In the genomic region with DNA sequence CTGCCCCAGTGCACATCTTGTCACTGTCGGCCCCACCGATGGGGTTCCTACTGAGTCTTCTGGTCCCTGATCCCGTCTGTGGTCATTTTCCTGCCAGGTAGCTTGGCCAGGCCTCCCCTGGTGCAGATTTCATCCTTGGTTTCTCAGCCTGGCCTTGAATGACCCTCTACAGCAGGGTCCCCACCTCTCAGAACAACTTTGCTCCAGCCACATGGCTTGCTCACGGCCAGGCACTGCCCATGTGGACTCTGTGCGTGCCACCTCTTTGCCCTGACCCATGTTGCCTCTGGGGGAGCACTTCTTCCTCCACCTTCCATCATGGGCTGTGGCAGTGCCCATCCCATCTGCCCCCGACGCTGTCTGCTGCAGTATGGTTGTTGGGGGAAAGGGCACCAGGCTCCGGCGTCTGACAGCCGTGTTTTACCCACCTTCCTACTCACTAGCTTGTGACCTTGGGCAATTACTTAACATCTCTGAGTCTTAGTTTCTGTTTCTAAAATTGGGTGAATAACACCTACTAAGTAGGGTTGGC, we compare ENCODE assay signal across 10 cellular contexts. TPM values are rescaled to one million over a fixed set of nuclear protein-coding genes. Genes with fewer than 3 reads are reported as not detected.
DNase-seq lines count a peak whose midpoint lies in the region; ATAC-seq and TF ChIP-seq lines count a peak whose summit lies in the region.
"Had no signal": no experiment of that assay in that cellular context is flagged by ENCODE, and none has a peak within 500 bp of the region (broad histone marks: within the 10 kb centered on the region; RNA-seq: fewer than 3 reads in every experiment).

No MANE protein-coding gene starts in this region.

- H3K36me3 Mint-ChIP-seq in activated naive CD8-positive, alpha-beta T cell treated with anti-CD3 and anti-CD28 coated beads for 36 hours: peaks cover 37% of the 10 kb centered on the region
- H3K36me3 Mint-ChIP-seq in neural progenitor cell: peaks cover 6% of the 10 kb centered on the region

- no peak overlapping the region for H3K4me3 ChIP-seq in neural progenitor cell
- H3K4me3 ChIP-seq in tibial nerve: no peak overlapping the region

- TF ChIP-seq CTCF in neural progenitor cell (IDR thresholded peaks at IDR 0.05) (no peak), tibial nerve (IDR thresholded peaks at IDR 0.05) (no peak)

- peak overlapping the region; percentile 100 for H3K4me3 Mint-ChIP-seq in activated naive CD8-positive, alpha-beta T cell treated with anti-CD3 and anti-CD28 coated beads for 36 hours
- peak overlapping the region; percentile 38 for H3K4me3 Mint-ChIP-seq in neural progenitor cell

- no peak for TF ChIP-seq EP300 in tibial nerve (IDR thresholded peaks at IDR 0.05)

- WGBS in tibial nerve, 2 donors: 76 to 81% methylated on average over 10 of the region's 10 CpGs

- H3K9me3 ChIP-seq in KOPT-K1 (ENCODE audit: insufficient read depth, low read length, poor library complexity, severe bottlenecking): no peaks in the 10 kb centered on the region
- H3K9me3 ChIP-seq in neural progenitor cell (ENCODE audit: low read depth): no peaks in the 10 kb centered on the region
- H3K9me3 ChIP-seq in tibial nerve: no peaks in the 10 kb centered on the region

- H3K27me3 ChIP-seq in neural progenitor cell (no peaks in the 10 kb centered on the region), tibial nerve (no peaks in the 10 kb centered on the region)

- DNase-seq in D341Med (ENCODE audit: low spot score) (peak; percentile 57), neural progenitor cell (ENCODE audit: low spot score) (no peak), 8988T (no peak), tibial nerve (ENCODE audit: low spot score in 2 of 2) (no peak)
- no peak for DNase-seq in activated naive CD8-positive, alpha-beta T cell treated with anti-CD3 and anti-CD28 coated beads for 36 hours
- DNase-seq: GOT3 had no signal

- H4K20me1 ChIP-seq in neural progenitor cell (ENCODE audit: low read depth): peaks cover 11% of the 10 kb centered on the region

- H3K27ac ChIP-seq in KOPT-K1 (ENCODE audit: low read depth, low read length, poor library complexity, severe bottlenecking) (peak overlapping the region; percentile 15), neural progenitor cell (no peak overlapping the region), tibial nerve (peak overlapping the region in 1 of 4 donors; percentile 65)

- ATAC-seq in HG03045 (IDR thresholded peaks at IDR 0.05; ENCODE audit: unreplicated experiment): no peak
- no peak for ATAC-seq in HG03439 (IDR thresholded peaks at IDR 0.05; ENCODE audit: unreplicated experiment)

- H3K36me3 ChIP-seq in KOPT-K1 (ENCODE audit: insufficient read depth, low read length): no peaks in the 10 kb centered on the region
- H3K36me3 ChIP-seq in neural progenitor cell: no peaks in the 10 kb centered on the region
- peaks cover 0 to 18% (median 0%) of the 10 kb centered on the region in 3 donors for H3K36me3 ChIP-seq in tibial nerve

- H3K9me3 Mint-ChIP-seq in activated naive CD8-positive, alpha-beta T cell treated with anti-CD3 and anti-CD28 coated beads for 36 hours: no peaks in the 10 kb centered on the region
- H3K9me3 Mint-ChIP-seq in neural progenitor cell: no peaks in the 10 kb centered on the region

- TF ChIP-seq POLR2A in tibial nerve (IDR thresholded peaks at IDR 0.05): no peak

- no peak overlapping the region for H3K4me2 ChIP-seq in neural progenitor cell

- peaks cover 10% of the 10 kb centered on the region for H3K79me2 ChIP-seq in neural progenitor cell (ENCODE audit: low read depth)

- peaks cover 20% of the 10 kb centered on the region for H3K4me1 ChIP-seq in neural progenitor cell
- H3K4me1 ChIP-seq in tibial nerve: peaks cover 0 to 46% (median 20%) of the 10 kb centered on the region in 4 donors

- H3K27me3 Mint-ChIP-seq in activated naive CD8-positive, alpha-beta T cell treated with anti-CD3 and anti-CD28 coated beads for 36 hours: peaks cover 4% of the 10 kb centered on the region
- peaks cover 7% of the 10 kb centered on the region for H3K27me3 Mint-ChIP-seq in neural progenitor cell (ENCODE audit: insufficient read depth, low read depth)

- no peak overlapping the region for H3K9ac ChIP-seq in neural progenitor cell

- peaks cover 62% of the 10 kb centered on the region for H3K4me1 Mint-ChIP-seq in activated naive CD8-positive, alpha-beta T cell treated with anti-CD3 and anti-CD28 coated beads for 36 hours
- H3K4me1 Mint-ChIP-seq in neural progenitor cell: peaks cover 42% of the 10 kb centered on the region

- peaks cover 32% of the 10 kb centered on the region for H3F3A ChIP-seq in neural progenitor cell (ENCODE audit: low read depth)

- H2AFZ ChIP-seq in neural progenitor cell (replicated peaks): no peak overlapping the region

- H3K27ac Mint-ChIP-seq in activated naive CD8-positive, alpha-beta T cell treated with anti-CD3 and anti-CD28 coated beads for 36 hours: peak overlapping the region; percentile 93
- no peak overlapping the region for H3K27ac Mint-ChIP-seq in neural progenitor cell

RNA-seq across cellular contexts. Expression of a gene that starts 2.0 kb away (rescaled TPM):
- 100 to 1,000 TPM; 457 to 467 TPM for total RNA-seq in activated naive CD8-positive, alpha-beta T cell treated with anti-CD3 and anti-CD28 coated beads for 36 hours
- 4.4 and 6.0 TPM in 2 replicates for total RNA-seq in neural progenitor cell (ENCODE audit: low replicate concordance)
- total RNA-seq in tibial nerve: 10 to 100 TPM; 11.9 to 31.5 (median 20.8) TPM

RNA-seq across cellular contexts. Expression of a gene that starts 5.3 kb away (rescaled TPM):
- total RNA-seq in activated naive CD8-positive, alpha-beta T cell treated with anti-CD3 and anti-CD28 coated beads for 36 hours: 100 to 1,000 TPM; 203 to 208 TPM
- total RNA-seq in neural progenitor cell (ENCODE audit: low replicate concordance) (314 and 399 TPM in 2 replicates), tibial nerve (100 to 1,000 TPM; 569 to 764 (median 665) TPM)

RNA-seq across cellular contexts. Expression of a gene that starts 5.5 kb away (rescaled TPM):
- not detected for total RNA-seq in activated naive CD8-positive, alpha-beta T cell treated with anti-CD3 and anti-CD28 coated beads for 36 hours
- total RNA-seq in neural progenitor cell (ENCODE audit: low replicate concordance) (not detected in 2 replicates), tibial nerve (not detected)
- total RNA-seq: mucosa of gallbladder had no signal

RNA-seq across cellular contexts. Expression of a gene that starts 21.3 kb away (rescaled TPM):
- total RNA-seq in activated naive CD8-positive, alpha-beta T cell treated with anti-CD3 and anti-CD28 coated beads for 36 hours: 100 to 1,000 TPM; 556 to 557 TPM
- total RNA-seq in neural progenitor cell (ENCODE audit: low replicate concordance): 214 and 291 TPM in 2 replicates
- 100 to 1,000 TPM; 138 to 178 (median 149) TPM for total RNA-seq in tibial nerve

RNA-seq across cellular contexts. Expression of a gene that starts 21.4 kb away (rescaled TPM):
- 10 to 100 TPM; 27.6 to 28.5 TPM for total RNA-seq in activated naive CD8-positive, alpha-beta T cell treated with anti-CD3 and anti-CD28 coated beads for 36 hours
- total RNA-seq in neural progenitor cell (ENCODE audit: low replicate concordance) (8.9 and 28.7 TPM in 2 replicates), tibial nerve (100 to 1,000 TPM in 3 of 4 donors, 10 to 100 TPM in 1; 92.2 to 260 (median 123) TPM)

Comparison
In these comparisons a context has a peak if more than half of its experiments do, and no peak if none do; other contexts are left out.
1. RNA of a gene that starts 2.0 kb away (total RNA-seq): 457 to 467 TPM in activated naive CD8-positive, alpha-beta T cell treated with anti-CD3 and anti-CD28 coated beads for 36 hours; 11.9 to 31.5 TPM in tibial nerve and 4.4 to 6.0 TPM in neural progenitor cell; every median in the first group is over 10 times any median in the second.